ENCODE assay signal across 8 cellular contexts in genomic region chr4:108650212-108651067, GRCh38.
A peak's percentile ranks its signal among the peaks of the same experiment; 100 is the strongest.
DNase-seq lines count a peak whose midpoint lies in the region; ATAC-seq lines count a peak whose summit lies in the region.

OSTC (plus strand) TSS chr4:108650599; CDS start chr4:108650656, 57 bp downstream.

- DNase-seq in C1 segment of cervical spinal cord (lab: John Stamatoyannopoulos, UW) (peak; percentile 36 to 94 (median 88)), NCI-H748 treated with DMSO at 0.1 percent for 48 hours (lab: John Stamatoyannopoulos, UW) (peak; percentile 82), dedifferentiated amniotic fluid mesenchymal stem cell (ENCODE audit: extremely low spot score) (peak; percentile 99), left kidney (ENCODE audit: low read depth, low spot score) (peak; percentile 98)
- peak; percentile 86 to 87 for DNase-seq in activated CD4-positive, alpha-beta T cell treated with anti-CD3 and anti-CD28 coated beads, Interleukin-2, amount 50 U/mL, for 24 hours (ENCODE audit: low read depth in 1 of 2, low spot score in 1 of 2)
- DNase-seq in stimulated activated CD4-positive, alpha-beta T cell treated with anti-CD3 and anti-CD28 coated beads, Interleukin-2, amount 100 ng/mL, for 24 hours = peak; percentile 93 to 95

- ATAC-seq in GM19372 (IDR thresholded peaks at IDR 0.05; ENCODE audit: low read depth, unreplicated experiment) (peak; percentile 91), HG03558 (IDR thresholded peaks at IDR 0.05; ENCODE audit: extremely low read depth, unreplicated experiment) (peak; percentile 84)

Comparison
In these comparisons a context has a peak if more than half of its experiments do, and no peak if none do; other contexts are left out.
1. Peak in every context shown above with its lines: DNase-seq and ATAC-seq.